ENCODE assay signal across 1 cellular context in genomic region chr1:171081994-171082295, GRCh38.
TF ChIP-seq lines count a peak whose summit lies in the region.

No MANE protein-coding gene starts in this region.

TF ChIP-seq in GM23338, 12 proteins besides CTCF, POLR2A, EP300 and RAD21 (continued from another document):
- TF ChIP-seq ETS1 (IDR thresholded peaks at IDR 0.05) (no peak), ZNF331 (CRISPR knock-in tag; IDR thresholded peaks at IDR 0.05; ENCODE audit: low read depth) (no peak), STAT1 (IDR thresholded peaks at IDR 0.05; ENCODE audit: unreplicated experiment) (no peak), NANOG (IDR thresholded peaks at IDR 0.05; ENCODE audit: borderline replicate concordance) (no peak), POLR2AphosphoS5 (IDR thresholded peaks at IDR 0.05; ENCODE audit: low read depth) (no peak), REST (IDR thresholded peaks at IDR 0.05; ENCODE audit: unreplicated experiment) (no peak), EZH2 (IDR thresholded peaks at IDR 0.05; ENCODE audit: low read depth, unreplicated experiment) (no peak), EZH2phosphoT487 (IDR thresholded peaks at IDR 0.05; ENCODE audit: unreplicated experiment) (no peak), ZNF114 (CRISPR knock-in tag; IDR thresholded peaks at IDR 0.05) (no peak)
- TF ChIP-seq, protein P1, sequence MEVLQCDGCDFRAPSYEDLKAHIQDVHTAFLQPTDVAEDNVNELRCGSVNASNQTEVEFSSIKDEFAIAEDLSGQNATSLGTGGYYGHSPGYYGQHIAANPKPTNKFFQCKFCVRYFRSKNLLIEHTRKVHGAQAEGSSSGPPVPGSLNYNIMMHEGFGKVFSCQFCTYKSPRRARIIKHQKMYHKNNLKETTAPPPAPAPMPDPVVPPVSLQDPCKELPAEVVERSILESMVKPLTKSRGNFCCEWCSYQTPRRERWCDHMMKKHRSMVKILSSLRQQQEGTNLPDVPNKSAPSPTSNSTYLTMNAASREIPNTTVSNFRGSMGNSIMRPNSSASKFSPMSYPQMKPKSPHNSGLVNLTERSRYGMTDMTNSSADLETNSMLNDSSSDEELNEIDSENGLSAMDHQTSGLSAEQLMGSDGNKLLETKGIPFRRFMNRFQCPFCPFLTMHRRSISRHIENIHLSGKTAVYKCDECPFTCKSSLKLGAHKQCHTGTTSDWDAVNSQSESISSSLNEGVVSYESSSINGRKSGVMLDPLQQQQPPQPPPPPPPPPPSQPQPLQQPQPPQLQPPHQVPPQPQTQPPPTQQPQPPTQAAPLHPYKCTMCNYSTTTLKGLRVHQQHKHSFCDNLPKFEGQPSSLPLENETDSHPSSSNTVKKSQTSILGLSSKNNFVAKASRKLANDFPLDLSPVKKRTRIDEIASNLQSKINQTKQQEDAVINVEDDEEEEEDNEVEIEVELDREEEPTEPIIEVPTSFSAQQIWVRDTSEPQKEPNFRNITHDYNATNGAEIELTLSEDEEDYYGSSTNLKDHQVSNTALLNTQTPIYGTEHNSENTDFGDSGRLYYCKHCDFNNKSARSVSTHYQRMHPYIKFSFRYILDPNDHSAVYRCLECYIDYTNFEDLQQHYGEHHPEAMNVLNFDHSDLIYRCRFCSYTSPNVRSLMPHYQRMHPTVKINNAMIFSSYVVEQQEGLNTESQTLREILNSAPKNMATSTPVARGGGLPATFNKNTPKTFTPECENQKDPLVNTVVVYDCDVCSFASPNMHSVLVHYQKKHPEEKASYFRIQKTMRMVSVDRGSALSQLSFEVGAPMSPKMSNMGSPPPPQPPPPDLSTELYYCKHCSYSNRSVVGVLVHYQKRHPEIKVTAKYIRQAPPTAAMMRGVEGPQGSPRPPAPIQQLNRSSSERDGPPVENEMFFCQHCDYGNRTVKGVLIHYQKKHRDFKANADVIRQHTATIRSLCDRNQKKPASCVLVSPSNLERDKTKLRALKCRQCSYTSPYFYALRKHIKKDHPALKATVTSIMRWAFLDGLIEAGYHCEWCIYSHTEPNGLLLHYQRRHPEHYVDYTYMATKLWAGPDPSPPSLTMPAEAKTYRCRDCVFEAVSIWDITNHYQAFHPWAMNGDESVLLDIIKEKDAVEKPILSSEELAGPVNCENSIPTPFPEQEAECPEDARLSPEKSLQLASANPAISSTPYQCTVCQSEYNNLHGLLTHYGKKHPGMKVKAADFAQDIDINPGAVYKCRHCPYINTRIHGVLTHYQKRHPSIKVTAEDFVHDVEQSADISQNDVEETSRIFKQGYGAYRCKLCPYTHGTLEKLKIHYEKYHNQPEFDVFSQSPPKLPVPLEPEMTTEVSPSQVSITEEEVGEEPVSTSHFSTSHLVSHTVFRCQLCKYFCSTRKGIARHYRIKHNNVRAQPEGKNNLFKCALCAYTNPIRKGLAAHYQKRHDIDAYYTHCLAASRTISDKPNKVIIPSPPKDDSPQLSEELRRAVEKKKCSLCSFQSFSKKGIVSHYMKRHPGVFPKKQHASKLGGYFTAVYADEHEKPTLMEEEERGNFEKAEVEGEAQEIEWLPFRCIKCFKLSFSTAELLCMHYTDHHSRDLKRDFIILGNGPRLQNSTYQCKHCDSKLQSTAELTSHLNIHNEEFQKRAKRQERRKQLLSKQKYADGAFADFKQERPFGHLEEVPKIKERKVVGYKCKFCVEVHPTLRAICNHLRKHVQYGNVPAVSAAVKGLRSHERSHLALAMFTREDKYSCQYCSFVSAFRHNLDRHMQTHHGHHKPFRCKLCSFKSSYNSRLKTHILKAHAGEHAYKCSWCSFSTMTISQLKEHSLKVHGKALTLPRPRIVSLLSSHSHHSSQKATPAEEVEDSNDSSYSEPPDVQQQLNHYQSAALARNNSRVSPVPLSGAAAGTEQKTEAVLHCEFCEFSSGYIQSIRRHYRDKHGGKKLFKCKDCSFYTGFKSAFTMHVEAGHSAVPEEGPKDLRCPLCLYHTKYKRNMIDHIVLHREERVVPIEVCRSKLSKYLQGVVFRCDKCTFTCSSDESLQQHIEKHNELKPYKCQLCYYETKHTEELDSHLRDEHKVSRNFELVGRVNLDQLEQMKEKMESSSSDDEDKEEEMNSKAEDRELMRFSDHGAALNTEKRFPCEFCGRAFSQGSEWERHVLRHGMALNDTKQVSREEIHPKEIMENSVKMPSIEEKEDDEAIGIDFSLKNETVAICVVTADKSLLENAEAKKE (CRISPR knock-in tag; IDR thresholded peaks at IDR 0.05), result no peak
